Comparison of ENCODE assay signal across 22 cellular contexts in genomic region chr1:154772056-154772455, GRCh38.
"Had no signal": no experiment of that assay in that cellular context is flagged by ENCODE, and none has a peak within 500 bp of the region (broad histone marks: within the 10 kb centered on the region; RNA-seq: fewer than 3 reads in every experiment).

No MANE protein-coding gene starts in this region.

- H3K4me3 Mint-ChIP-seq: activated CD4-positive, alpha-beta memory T cell treated with anti-CD3 and anti-CD28 coated beads for 36 hours; activated CD4-positive, alpha-beta T cell treated with anti-CD3 and anti-CD28 coated beads, Interleukin-2, amount 10 ng/mL, durations not matched to agents 24 days and 14 days; activated T-helper 1 cell treated with anti-CD3 and anti-CD28 coated beads, Interleukin-12 subunit alpha, Interleukin-12 subunit beta, Interleukin-2, Interleukin-4 antibody, amounts not matched to agents 30 ng/mL and 10 ng/mL and 1 ng/mL, durations not matched to agents 14 hours and 24 hours and 36 hours; effector memory CD8-positive, alpha-beta T cell; mesothelial cell of epicardium; nephron progenitor cell had no signal

- H3K9me3 Mint-ChIP-seq: activated CD4-positive, alpha-beta memory T cell treated with anti-CD3 and anti-CD28 coated beads for 36 hours; activated CD4-positive, alpha-beta T cell treated with anti-CD3 and anti-CD28 coated beads, Interleukin-2, amount 10 ng/mL, durations not matched to agents 24 days and 14 days; activated naive CD4-positive, alpha-beta T cell treated with anti-CD3 and anti-CD28 coated beads, Interleukin-2, amount 50 U/mL, for 72 hours; activated T-helper 1 cell treated with anti-CD3 and anti-CD28 coated beads, Interleukin-12 subunit alpha, Interleukin-12 subunit beta, Interleukin-2, Interleukin-4 antibody, amounts not matched to agents 30 ng/mL and 10 ng/mL and 1 ng/mL, durations not matched to agents 14 hours and 24 hours and 36 hours; effector memory CD8-positive, alpha-beta T cell; mesothelial cell of epicardium; naive B cell; nephron progenitor cell had no signal

- H3K4me1 ChIP-seq: pancreas, psoas muscle, testis, transverse colon had no signal

- H3K27ac ChIP-seq: cardiac muscle cell, gastroesophageal sphincter, heart left ventricle, left ventricle myocardium inferior, pancreas, psoas muscle, testis, transverse colon, uterus, WERI-Rb-1 had no signal

- ATAC-seq: effector memory CD8-positive, alpha-beta T cell; gastroesophageal sphincter; heart left ventricle; pancreas; psoas muscle had no signal

- H3K9me3 ChIP-seq: gastroesophageal sphincter, heart left ventricle, left ventricle myocardium inferior, pancreas, psoas muscle, testis, transverse colon, uterus had no signal

- H3K27me3 Mint-ChIP-seq: activated CD4-positive, alpha-beta T cell treated with anti-CD3 and anti-CD28 coated beads, Interleukin-2, amount 10 ng/mL, durations not matched to agents 24 days and 14 days had no signal

- H3K4me3 ChIP-seq: cardiac muscle cell, gastroesophageal sphincter, heart left ventricle, left ventricle myocardium inferior, pancreas, psoas muscle, testis, transverse colon, uterus had no signal

- H3K27ac Mint-ChIP-seq: activated CD4-positive, alpha-beta memory T cell treated with anti-CD3 and anti-CD28 coated beads for 36 hours; activated CD4-positive, alpha-beta T cell treated with anti-CD3 and anti-CD28 coated beads, Interleukin-2, amount 10 ng/mL, durations not matched to agents 24 days and 14 days; activated T-helper 1 cell treated with anti-CD3 and anti-CD28 coated beads, Interleukin-12 subunit alpha, Interleukin-12 subunit beta, Interleukin-2, Interleukin-4 antibody, amounts not matched to agents 30 ng/mL and 10 ng/mL and 1 ng/mL, durations not matched to agents 14 hours and 24 hours and 36 hours; effector memory CD8-positive, alpha-beta T cell; mesothelial cell of epicardium; nephron progenitor cell had no signal

- DNase-seq: activated CD4-positive, alpha-beta T cell treated with anti-CD3 and anti-CD28 coated beads, Interleukin-2, amount 10 ng/mL, durations not matched to agents 24 days and 14 days; activated CD4-positive, CD25-positive, alpha-beta regulatory T cell treated with anti-CD3 and anti-CD28 coated beads, Interleukin-2, amount 50 U/mL, for 72 hours; cortex of kidney; effector memory CD8-positive, alpha-beta T cell; heart left ventricle; islet precursor cell; left ventricle myocardium inferior; naive B cell; nephron progenitor cell; pancreas; psoas muscle; stimulated activated naive CD4-positive, alpha-beta T cell treated with Interleukin-2 at 50 U/mL for 16 hours; testis; transverse colon had no signal

- H3K36me3 Mint-ChIP-seq: activated CD4-positive, alpha-beta memory T cell treated with anti-CD3 and anti-CD28 coated beads for 36 hours; activated naive CD4-positive, alpha-beta T cell treated with anti-CD3 and anti-CD28 coated beads, Interleukin-2, amount 50 U/mL, for 72 hours; mesothelial cell of epicardium; naive B cell had no signal

- H3K27me3 ChIP-seq: cardiac muscle cell, gastroesophageal sphincter, heart left ventricle, pancreas, testis, transverse colon, uterus had no signal

- H3K36me3 ChIP-seq: cardiac muscle cell, gastroesophageal sphincter, left ventricle myocardium inferior, pancreas, transverse colon, uterus, WERI-Rb-1 had no signal
